23 cellular contexts compared by ENCODE assay signal in the genomic region with DNA sequence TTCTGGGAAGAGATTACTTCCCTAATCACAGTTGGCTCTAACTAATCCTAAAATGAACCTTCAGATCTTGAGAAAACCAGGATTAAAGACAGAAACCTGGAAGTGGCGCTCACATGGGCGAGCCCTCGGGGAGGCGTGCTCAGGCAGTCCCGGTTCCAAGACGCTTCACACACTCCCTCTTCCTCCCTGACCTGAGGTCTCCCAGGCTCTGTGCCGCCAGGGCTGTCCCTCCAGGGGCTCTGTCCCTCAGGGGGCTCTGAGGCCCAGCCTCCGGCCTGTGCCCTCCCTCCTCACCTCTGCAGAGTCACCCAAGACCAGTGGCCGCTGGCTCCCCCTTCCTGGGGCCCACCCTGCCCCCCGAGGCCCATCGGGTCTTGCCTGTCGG.
"Had no signal": no experiment of that assay in that cellular context is flagged by ENCODE, and none has a peak within 500 bp of the region (broad histone marks: within the 10 kb centered on the region; RNA-seq: fewer than 3 reads in every experiment).

No MANE protein-coding gene starts in this region.

- H3K36me3 Mint-ChIP-seq: activated CD8-positive, alpha-beta memory T cell treated with anti-CD3 and anti-CD28 coated beads, Interleukin-2, amount 10 ng/mL, durations not matched to agents 7 days and 5 days; activated naive CD4-positive, alpha-beta T cell treated with anti-CD3 and anti-CD28 coated beads, Interleukin-2, amount 50 U/mL, for 24 hours; brain; natural killer cell treated with Interleukin-12 subunit alpha and Interleukin-12 subunit beta and Interleukin-15 and Interleukin-18, amount 100 ng/mL, for 72 hours had no signal

- H3K9me3 ChIP-seq: gastrocnemius medialis, neutrophil, pancreas, psoas muscle, right atrium auricular region, suprapubic skin, tibial nerve had no signal

- ATAC-seq: activated CD4-positive, CD25-positive, alpha-beta regulatory T cell treated with anti-CD3 and anti-CD28 coated beads, Interleukin-2, amount 50 U/mL, for 24 hours; activated CD8-positive, alpha-beta memory T cell treated with anti-CD3 and anti-CD28 coated beads, Interleukin-2, amount 10 ng/mL, durations not matched to agents 7 days and 5 days; activated CD8-positive, alpha-beta T cell treated with anti-CD3 and anti-CD28 coated beads for 36 hours; gastrocnemius medialis; natural killer cell treated with Interleukin-12 subunit alpha and Interleukin-12 subunit beta and Interleukin-15 and Interleukin-18, amount 100 ng/mL, for 72 hours; pancreas; psoas muscle; T-helper 17 cell had no signal

- H3K27me3 ChIP-seq: pancreas, right atrium auricular region had no signal

- H3K4me1 Mint-ChIP-seq: activated CD4-positive, alpha-beta T cell treated with anti-CD3 and anti-CD28 coated beads, Interleukin-2, amount 10 ng/mL, durations not matched to agents 7 days and 5 days; activated CD8-positive, alpha-beta memory T cell treated with anti-CD3 and anti-CD28 coated beads, Interleukin-2, amount 10 ng/mL, durations not matched to agents 7 days and 5 days; activated naive CD4-positive, alpha-beta T cell treated with anti-CD3 and anti-CD28 coated beads, Interleukin-2, amount 50 U/mL, for 24 hours; stimulated activated naive CD8-positive, alpha-beta T cell treated with anti-CD3 and anti-CD28 coated beads, Interleukin-15, amount 100 ng/mL, for 72 hours had no signal

- DNase-seq: activated CD4-positive, alpha-beta T cell treated with anti-CD3 and anti-CD28 coated beads, Interleukin-2, amount 10 ng/mL, durations not matched to agents 7 days and 5 days; activated CD8-positive, alpha-beta memory T cell treated with anti-CD3 and anti-CD28 coated beads, Interleukin-2, amount 10 ng/mL, durations not matched to agents 7 days and 5 days; activated CD8-positive, alpha-beta T cell treated with anti-CD3 and anti-CD28 coated beads for 36 hours; activated gamma-delta T cell treated with Interleukin-2 at 50 U/mL for 16 hours; activated T-cell treated with anti-CD3 and anti-CD28 coated beads for 4 hours; anterior cingulate cortex; effector CD4-positive, alpha-beta T cell; erythroblast; gastrocnemius medialis; hypothalamus; psoas muscle; stimulated activated CD4-positive, alpha-beta T cell treated with anti-CD3 and anti-CD28 coated beads, Interleukin-1b, Interleukin-23, amount 100 ng/mL, for 48 hours; stimulated activated naive CD8-positive, alpha-beta T cell treated with anti-CD3 and anti-CD28 coated beads, Interleukin-15, amount 100 ng/mL, for 72 hours; T-helper 17 cell had no signal

- H3K4me3 Mint-ChIP-seq: activated CD4-positive, alpha-beta T cell treated with anti-CD3 and anti-CD28 coated beads, Interleukin-2, amount 10 ng/mL, durations not matched to agents 7 days and 5 days; activated CD8-positive, alpha-beta memory T cell treated with anti-CD3 and anti-CD28 coated beads, Interleukin-2, amount 10 ng/mL, durations not matched to agents 7 days and 5 days; activated CD8-positive, alpha-beta T cell treated with anti-CD3 and anti-CD28 coated beads for 36 hours; activated naive CD4-positive, alpha-beta T cell treated with anti-CD3 and anti-CD28 coated beads, Interleukin-2, amount 50 U/mL, for 24 hours; brain; natural killer cell treated with Interleukin-12 subunit alpha and Interleukin-12 subunit beta and Interleukin-15 and Interleukin-18, amount 100 ng/mL, for 72 hours; stimulated activated naive CD8-positive, alpha-beta T cell treated with anti-CD3 and anti-CD28 coated beads, Interleukin-15, amount 100 ng/mL, for 72 hours; T-helper 17 cell had no signal

- H3K36me3 ChIP-seq: gastrocnemius medialis, neutrophil, pancreas, right atrium auricular region, suprapubic skin, tibial nerve had no signal

- H3K9me3 Mint-ChIP-seq: activated CD4-positive, alpha-beta T cell treated with anti-CD3 and anti-CD28 coated beads, Interleukin-2, amount 10 ng/mL, durations not matched to agents 7 days and 5 days; activated CD8-positive, alpha-beta T cell treated with anti-CD3 and anti-CD28 coated beads for 36 hours; activated naive CD4-positive, alpha-beta T cell treated with anti-CD3 and anti-CD28 coated beads, Interleukin-2, amount 50 U/mL, for 24 hours had no signal

- H3K27ac ChIP-seq: gastrocnemius medialis, neutrophil, pancreas, psoas muscle, right atrium auricular region, suprapubic skin had no signal

- H3K27ac Mint-ChIP-seq: activated CD4-positive, alpha-beta T cell treated with anti-CD3 and anti-CD28 coated beads, Interleukin-2, amount 10 ng/mL, durations not matched to agents 7 days and 5 days; activated CD8-positive, alpha-beta memory T cell treated with anti-CD3 and anti-CD28 coated beads, Interleukin-2, amount 10 ng/mL, durations not matched to agents 7 days and 5 days; activated CD8-positive, alpha-beta T cell treated with anti-CD3 and anti-CD28 coated beads for 36 hours; activated naive CD4-positive, alpha-beta T cell treated with anti-CD3 and anti-CD28 coated beads, Interleukin-2, amount 50 U/mL, for 24 hours; brain; natural killer cell treated with Interleukin-12 subunit alpha and Interleukin-12 subunit beta and Interleukin-15 and Interleukin-18, amount 100 ng/mL, for 72 hours; stimulated activated naive CD8-positive, alpha-beta T cell treated with anti-CD3 and anti-CD28 coated beads, Interleukin-15, amount 100 ng/mL, for 72 hours; T-helper 17 cell had no signal

- H3K4me1 ChIP-seq: gastrocnemius medialis, pancreas, psoas muscle, right atrium auricular region had no signal

- H3K4me3 ChIP-seq: gastrocnemius medialis, pancreas, psoas muscle, right atrium auricular region, suprapubic skin, tibial nerve had no signal
